ENCODE assay signal across 11 cellular contexts in genomic region chr7:4103352-4104091, GRCh38.
DNase-seq lines count a peak whose midpoint lies in the region; ATAC-seq and TF ChIP-seq lines count a peak whose summit lies in the region.
"Had no signal": no experiment of that assay in that cellular context is flagged by ENCODE, and none has a peak within 500 bp of the region (broad histone marks: within the 10 kb centered on the region; RNA-seq: fewer than 3 reads in every experiment).

No MANE protein-coding gene starts in this region.

- POLR2A ChIA-PET in HEK293T (lab: Yijun Ruan, JAX), result no interaction called here

- H3K4me1 Mint-ChIP-seq in activated naive CD4-positive, alpha-beta T cell treated with anti-CD3 and anti-CD28 coated beads, Interleukin-2, amount 10 ng/mL, durations not matched to agents 7 days and 5 days, result no peaks in the 10 kb centered on the region

- H3K4me1 ChIP-seq in foreskin keratinocyte, result no peaks in the 10 kb centered on the region
- H3K4me1 ChIP-seq: SJCRH30 had no signal

- ATAC-seq in foreskin keratinocyte (peak; percentile 31), HG02678 (IDR thresholded peaks at IDR 0.05; ENCODE audit: unreplicated experiment) (no peak), HG03565 (IDR thresholded peaks at IDR 0.05; ENCODE audit: unreplicated experiment) (no peak)

- no peaks in the 10 kb centered on the region for H3K36me3 Mint-ChIP-seq in activated naive CD4-positive, alpha-beta T cell treated with anti-CD3 and anti-CD28 coated beads, Interleukin-2, amount 10 ng/mL, durations not matched to agents 7 days and 5 days

- no peaks in the 10 kb centered on the region for H3K27me3 Mint-ChIP-seq in activated naive CD4-positive, alpha-beta T cell treated with anti-CD3 and anti-CD28 coated beads, Interleukin-2, amount 10 ng/mL, durations not matched to agents 7 days and 5 days

- no peak overlapping the region for H3K27ac Mint-ChIP-seq in activated naive CD4-positive, alpha-beta T cell treated with anti-CD3 and anti-CD28 coated beads, Interleukin-2, amount 10 ng/mL, durations not matched to agents 7 days and 5 days

- no peak overlapping the region for H3K4me3 Mint-ChIP-seq in activated naive CD4-positive, alpha-beta T cell treated with anti-CD3 and anti-CD28 coated beads, Interleukin-2, amount 10 ng/mL, durations not matched to agents 7 days and 5 days

- H3K9me3 Mint-ChIP-seq in activated naive CD4-positive, alpha-beta T cell treated with anti-CD3 and anti-CD28 coated beads, Interleukin-2, amount 10 ng/mL, durations not matched to agents 7 days and 5 days, result no peaks in the 10 kb centered on the region

- no peaks in the 10 kb centered on the region for H3K27me3 ChIP-seq in foreskin keratinocyte
- H3K27me3 ChIP-seq: cardiac muscle cell, SJCRH30 had no signal

- CTCF ChIA-PET in HEK293T (lab: Yijun Ruan, JAX), result interaction anchor here (0.6 to 1.8 kb wide), 5 partner anchors 9 to 825 kb away, joined by 3 to 8 read pairs (median 3); no protein-coding TSS in a partner anchor
- CTCF ChIA-PET in activated naive CD4-positive, alpha-beta T cell treated with anti-CD3 and anti-CD28 coated beads, Interleukin-2, amount 10 ng/mL, durations not matched to agents 7 days and 5 days (lab: Charles Lee), result interaction anchor here (0.9 kb wide), 1 partner anchor 151 kb away, joined by 3 read pairs; no protein-coding TSS in a partner anchor

- TF ChIP-seq CTCF in 22Rv1 (IDR thresholded peaks at IDR 0.05) (peak; percentile 69), foreskin keratinocyte (conservative IDR thresholded peaks at IDR 0.05) (peak; percentile 45)

- DNase-seq in HEK293T (ENCODE audit: extremely low spot score), result peak; percentile 22
- peak; percentile 79 for DNase-seq in RPMI8226
- peak; percentile 29 to 48 for DNase-seq in foreskin keratinocyte
- no peak for DNase-seq in D341Med (ENCODE audit: low spot score)
- DNase-seq in activated naive CD4-positive, alpha-beta T cell treated with anti-CD3 and anti-CD28 coated beads, Interleukin-2, amount 10 ng/mL, durations not matched to agents 7 days and 5 days, result no peak
- DNase-seq: SJCRH30 had no signal

- H3K27ac ChIP-seq in 22Rv1, result no peak overlapping the region
- H3K27ac ChIP-seq in foreskin keratinocyte, result no peak overlapping the region
- H3K27ac ChIP-seq: BLaER1 treated with 17β-estradiol and CSF1 and Interleukin-3, amounts not matched to agents 10 nM and 100 nM; cardiac muscle cell; SJCRH30 had no signal

TF ChIP-seq in HEK293T, 16 proteins besides CTCF, POLR2A, EP300 and RAD21:
- TF ChIP-seq TARDBP (IDR thresholded peaks at IDR 0.05) (no peak), SUZ12 (IDR thresholded peaks at IDR 0.05) (no peak), NFRKB (IDR thresholded peaks at IDR 0.05) (no peak), ZNF384 (IDR thresholded peaks at IDR 0.05) (no peak), ELF4 (IDR thresholded peaks at IDR 0.05) (no peak), ARNT (IDR thresholded peaks at IDR 0.05) (no peak), FOXA1 (IDR thresholded peaks at IDR 0.05) (no peak), FOXM1 (IDR thresholded peaks at IDR 0.05; ENCODE audit: borderline replicate concordance) (no peak), PKNOX1 (IDR thresholded peaks at IDR 0.05) (no peak), LEF1 (IDR thresholded peaks at IDR 0.05; ENCODE audit: borderline replicate concordance) (no peak), L3MBTL2 (conservative IDR thresholded peaks at IDR 0.05) (no peak), CTBP1 (IDR thresholded peaks at IDR 0.05; ENCODE audit: borderline replicate concordance) (no peak), BHLHE40 (IDR thresholded peaks at IDR 0.05; ENCODE audit: borderline replicate concordance) (no peak), HDGF (IDR thresholded peaks at IDR 0.05; ENCODE audit: borderline replicate concordance) (no peak), FOXK2 (IDR thresholded peaks at IDR 0.05) (no peak), SP1 (IDR thresholded peaks at IDR 0.05) (no peak)

Comparison
In these comparisons a context has a peak if more than half of its experiments do, and no peak if none do; other contexts are left out.
1. DNase-seq: peak in HEK293T (single experiment), RPMI8226 (single experiment) and foreskin keratinocyte (2 of 2); none in D341Med (single experiment) and activated naive CD4-positive, alpha-beta T cell treated with anti-CD3 and anti-CD28 coated beads, Interleukin-2, amount 10 ng/mL, durations not matched to agents 7 days and 5 days (single experiment).